Comparison of ENCODE assay signal across 14 cellular contexts in genomic region chr22:30806391-30806861, GRCh38.
DNase-seq lines count a peak whose midpoint lies in the region; ATAC-seq and TF ChIP-seq lines count a peak whose summit lies in the region.
"Had no signal": no experiment of that assay in that cellular context is flagged by ENCODE, and none has a peak within 500 bp of the region (broad histone marks: within the 10 kb centered on the region; RNA-seq: fewer than 3 reads in every experiment).

No MANE protein-coding gene starts in this region.

- H3K9me3 ChIP-seq in breast epithelium (no peaks in the 10 kb centered on the region), skeletal muscle satellite cell (replicated peaks; ENCODE audit: low read length) (no peaks in the 10 kb centered on the region)
- H3K9me3 ChIP-seq in effector memory CD4-positive, alpha-beta T cell (ENCODE audit: control insufficient read depth, low read length): no peaks in the 10 kb centered on the region
- H3K9me3 ChIP-seq: BLaER1, lower lobe of right lung had no signal

- peak overlapping the region; percentile 30 for H3K27ac Mint-ChIP-seq in MCF 10A (ENCODE audit: low read depth, unreplicated experiment)
- H3K27ac Mint-ChIP-seq: activated T-helper 1 cell treated with anti-CD3 and anti-CD28 coated beads, Interleukin-12 subunit alpha, Interleukin-12 subunit beta, Interleukin-2, Interleukin-4 antibody, amounts not matched to agents 30 ng/mL and 10 ng/mL and 1 ng/mL, durations not matched to agents 14 hours and 24 hours and 36 hours; stimulated activated naive CD8-positive, alpha-beta T cell treated with anti-CD3 and anti-CD28 coated beads, Interleukin-15, Interleukin-2, amounts not matched to agents 100 ng/mL and 50 ng/mL, for 24 hours had no signal

- no peaks in the 10 kb centered on the region for H3K27me3 ChIP-seq in breast epithelium
- peaks cover 3% of the 10 kb centered on the region for H3K27me3 ChIP-seq in skeletal muscle satellite cell (ENCODE audit: control insufficient read depth, insufficient read depth, low read length)
- peaks cover 19% of the 10 kb centered on the region for H3K27me3 ChIP-seq in effector memory CD4-positive, alpha-beta T cell (replicated peaks; ENCODE audit: control insufficient read depth, insufficient read depth, low read length, poor library complexity, severe bottlenecking)

- TF ChIP-seq POLR2A in breast epithelium (IDR thresholded peaks at IDR 0.05): no peak

- peak overlapping the region; percentile 25 for H3K4me2 ChIP-seq in skeletal muscle satellite cell (ENCODE audit: low read length)
- H3K4me2 ChIP-seq: BLaER1, KMS-11, smooth muscle cell had no signal

- H3K27ac ChIP-seq in breast epithelium: no peak overlapping the region
- H3K27ac ChIP-seq in effector memory CD4-positive, alpha-beta T cell (ENCODE audit: insufficient read depth, low read length, poor library complexity, severe bottlenecking): no peak overlapping the region
- H3K27ac ChIP-seq: BLaER1, KMS-11, lower lobe of right lung had no signal

- DNase-seq in MCF 10A (ENCODE audit: unreplicated experiment): peak; percentile 88
- DNase-seq in breast epithelium (ENCODE audit: low spot score in 2 of 2): no peak
- peak; percentile 73 for DNase-seq in NCI-H446 treated with DMSO at 0.1 percent for 48 hours (lab: John Stamatoyannopoulos, UW)
- DNase-seq in dermis blood vessel endothelial cell: peak; percentile 91
- no peak for DNase-seq in effector memory CD4-positive, alpha-beta T cell
- DNase-seq: lower lobe of right lung had no signal

- H3K4me1 ChIP-seq in breast epithelium (no peaks in the 10 kb centered on the region), skeletal muscle satellite cell (ENCODE audit: control insufficient read depth, insufficient read depth, low read length) (peaks cover 47% of the 10 kb centered on the region)
- H3K4me1 ChIP-seq in effector memory CD4-positive, alpha-beta T cell (ENCODE audit: control insufficient read depth, insufficient read depth, low read length, poor library complexity, severe bottlenecking): peaks cover 6% of the 10 kb centered on the region

- CTCF ChIA-PET in MCF 10A (lab: Yijun Ruan, JAX): interaction anchor here (0.5 to 2.4 kb wide), 7 partner anchors 9 to 426 kb away, joined by 3 to 12 read pairs (median 5); no protein-coding TSS in a partner anchor

- intact Hi-C loops in MCF 10A (cut with micrococcal nuclease): loop anchor here (1.0 kb wide), 1 partner anchor 42 kb away; no protein-coding TSS in a partner anchor
- intact Hi-C loops in breast epithelium (cut with DNase I; ENCODE audit: low total_unique reads): no loop called here

- H3K36me3 ChIP-seq in breast epithelium (no peaks in the 10 kb centered on the region), skeletal muscle satellite cell (ENCODE audit: insufficient read depth, low read length) (no peaks in the 10 kb centered on the region)
- no peaks in the 10 kb centered on the region for H3K36me3 ChIP-seq in effector memory CD4-positive, alpha-beta T cell (ENCODE audit: control insufficient read depth, insufficient read depth, low read length)
- H3K36me3 ChIP-seq: BLaER1, lower lobe of right lung had no signal

- BruUV-seq in MCF 10A (replicated peaks; lab: Mats Ljungman, UMichigan): no TSS peak

- no peaks in the 10 kb centered on the region for H3K27me3 Mint-ChIP-seq in MCF 10A (ENCODE audit: insufficient read depth, unreplicated experiment)

- peaks cover 64% of the 10 kb centered on the region for H3K4me1 Mint-ChIP-seq in MCF 10A (ENCODE audit: insufficient read depth, unreplicated experiment)

- POLR2A ChIA-PET in MCF 10A (lab: Yijun Ruan, JAX): interaction anchor here (0.7 to 5.4 kb wide), 6 partner anchors 17 to 42 kb away, joined by 4 to 38 read pairs (median 6); no protein-coding TSS in a partner anchor

- no peaks in the 10 kb centered on the region for H3K9me3 Mint-ChIP-seq in MCF 10A (ENCODE audit: unreplicated experiment)
- H3K9me3 Mint-ChIP-seq: activated T-helper 1 cell treated with anti-CD3 and anti-CD28 coated beads, Interleukin-12 subunit alpha, Interleukin-12 subunit beta, Interleukin-2, Interleukin-4 antibody, amounts not matched to agents 30 ng/mL and 10 ng/mL and 1 ng/mL, durations not matched to agents 14 hours and 24 hours and 36 hours; stimulated activated naive CD8-positive, alpha-beta T cell treated with anti-CD3 and anti-CD28 coated beads, Interleukin-15, Interleukin-2, amounts not matched to agents 100 ng/mL and 50 ng/mL, for 24 hours had no signal

- no peak overlapping the region for H3K9ac ChIP-seq in skeletal muscle satellite cell (ENCODE audit: low read depth, low read length)
- H3K9ac ChIP-seq: BLaER1, KMS-11 had no signal

- H3K36me3 Mint-ChIP-seq in MCF 10A (ENCODE audit: insufficient read depth, unreplicated experiment): peaks cover 6% of the 10 kb centered on the region

- no peak overlapping the region for H3K4me3 ChIP-seq in breast epithelium
- H3K4me3 ChIP-seq in skeletal muscle satellite cell (ENCODE audit: low read length): no peak overlapping the region
- no peak overlapping the region for H3K4me3 ChIP-seq in effector memory CD4-positive, alpha-beta T cell (ENCODE audit: insufficient read depth, low read depth, low read length, poor library complexity, severe bottlenecking)
- H3K4me3 ChIP-seq: BLaER1, lower lobe of right lung, smooth muscle cell had no signal

- no peak for ATAC-seq in HG03280 (IDR thresholded peaks at IDR 0.05; ENCODE audit: unreplicated experiment)
- no peak for ATAC-seq in HG03135 (IDR thresholded peaks at IDR 0.05; ENCODE audit: unreplicated experiment)
- ATAC-seq: lower lobe of right lung had no signal

- H3K4me3 Mint-ChIP-seq in MCF 10A (ENCODE audit: unreplicated experiment): no peak overlapping the region
- H3K4me3 Mint-ChIP-seq: activated T-helper 1 cell treated with anti-CD3 and anti-CD28 coated beads, Interleukin-12 subunit alpha, Interleukin-12 subunit beta, Interleukin-2, Interleukin-4 antibody, amounts not matched to agents 30 ng/mL and 10 ng/mL and 1 ng/mL, durations not matched to agents 14 hours and 24 hours and 36 hours; stimulated activated naive CD8-positive, alpha-beta T cell treated with anti-CD3 and anti-CD28 coated beads, Interleukin-15, Interleukin-2, amounts not matched to agents 100 ng/mL and 50 ng/mL, for 24 hours had no signal

- TF ChIP-seq CTCF in MCF 10A (IDR thresholded peaks at IDR 0.05; ENCODE audit: unreplicated experiment) (no peak), breast epithelium (IDR thresholded peaks at IDR 0.05) (no peak)

Comparison
In these comparisons a context has a peak if more than half of its experiments do, and no peak if none do; other contexts are left out.
1. DNase-seq: peak in MCF 10A (single experiment), NCI-H446 treated with DMSO at 0.1 percent for 48 hours (single experiment) and dermis blood vessel endothelial cell (single experiment); none in breast epithelium (0 of 2) and effector memory CD4-positive, alpha-beta T cell (0 of 3).